In genomic region chr5:73498057-73498992, GRCh38 we compare ENCODE assay signal across 8 cellular contexts. TPM values are rescaled to one million over a fixed set of nuclear protein-coding genes. Genes with fewer than 3 reads are reported as not detected.
DNase-seq lines count a peak whose midpoint lies in the region; ATAC-seq and TF ChIP-seq lines count a peak whose summit lies in the region.

TSS of gene BTF3 (plus strand) at chr5:73498442. CDS start at chr5:73498668, 226 bp downstream.

- TF ChIP-seq EP300 in upper lobe of left lung (IDR thresholded peaks at IDR 0.05) = no peak

- TF ChIP-seq CTCF in GM12865 (IDR thresholded peaks at IDR 0.05; ENCODE audit: insufficient read depth, low read depth, low read length, missing control alignments) = no peak
- no peak for TF ChIP-seq CTCF in heart left ventricle (IDR thresholded peaks at IDR 0.05)
- peak in 1 of 6 experiments; percentile 7 for TF ChIP-seq CTCF in upper lobe of left lung (IDR thresholded peaks at IDR 0.05)

- H3K27ac ChIP-seq in heart left ventricle (peak within 1 kb of the TSS; percentile 83 to 97 (median 90)), upper lobe of left lung (peak within 1 kb of the TSS; percentile 95 to 99 (median 96))

- DNase-seq in GM12865 (ENCODE audit: low read depth) = peak; percentile 97
- DNase-seq in NCI-H1417 treated with DMSO at 0.1 percent for 48 hours (lab: John Stamatoyannopoulos, UW) = peak; percentile 65
- peak; percentile 96 for DNase-seq in SW480 (ENCODE audit: low spot score)
- DNase-seq in adipocyte (ENCODE audit: low read depth) = peak; percentile 99
- DNase-seq in heart left ventricle = peak; percentile 95 to 98 (median 97)
- peak; percentile 96 to 100 (median 99) for DNase-seq in posterior cingulate gyrus
- peak; percentile 95 to 99 for DNase-seq in upper lobe of left lung

- peaks cover 34% of the 10 kb centered on the region for H3K36me3 ChIP-seq in adipocyte (ENCODE audit: control insufficient read depth, insufficient read depth, low read length, severe bottlenecking)
- peaks cover 0 to 35% (median 31%) of the 10 kb centered on the region in 9 donors for H3K36me3 ChIP-seq in heart left ventricle
- H3K36me3 ChIP-seq in upper lobe of left lung = peaks cover 5 to 29% (median 16%) of the 10 kb centered on the region in 4 donors

- H3K9ac ChIP-seq in adipocyte (ENCODE audit: low read length) = peak within 1 kb of the TSS; percentile 97

- TF ChIP-seq POLR2A in heart left ventricle (IDR thresholded peaks at IDR 0.05) (peak in 1 of 2 donors; percentile 63), upper lobe of left lung (IDR thresholded peaks at IDR 0.05) (peak in 3 of 4 donors; percentile 56 to 79 (median 77))

- H3K9me3 ChIP-seq in adipocyte (ENCODE audit: control insufficient read depth, low read length) = no peaks in the 10 kb centered on the region
- no peaks in the 10 kb centered on the region for H3K9me3 ChIP-seq in heart left ventricle
- no peaks in the 10 kb centered on the region for H3K9me3 ChIP-seq in upper lobe of left lung

- peaks cover 30% of the 10 kb centered on the region for H3K4me1 ChIP-seq in adipocyte (ENCODE audit: control insufficient read depth, insufficient read depth, low read length)
- peaks cover 0 to 42% (median 27%) of the 10 kb centered on the region in 12 donors for H3K4me1 ChIP-seq in heart left ventricle
- peaks cover 20 to 34% (median 27%) of the 10 kb centered on the region in 4 donors for H3K4me1 ChIP-seq in upper lobe of left lung

- H3K4me3 ChIP-seq in GM12865 (ENCODE audit: low read depth, low read length) (peak within 1 kb of the TSS; percentile 79), adipocyte (ENCODE audit: low read length) (peak within 1 kb of the TSS; percentile 94), heart left ventricle (peak within 1 kb of the TSS; percentile 63 to 100 (median 91)), upper lobe of left lung (peak within 1 kb of the TSS; percentile 60 to 95 (median 89))

- H3K27me3 ChIP-seq in adipocyte (replicated peaks; ENCODE audit: control insufficient read depth, insufficient read depth, low read length) (no peaks in the 10 kb centered on the region), heart left ventricle (no peaks in the 10 kb centered on the region), upper lobe of left lung (no peaks in the 10 kb centered on the region)

- intact Hi-C loops in heart left ventricle (cut with DNase I) = no loop called here
- intact Hi-C loops in posterior cingulate gyrus (cut with DNase I) = loop anchor here (2.0 kb wide), 1 partner anchor 66 kb away; the partner anchor contains the start of genes ANKRA2 and UTP15

- ATAC-seq in HG02763 (IDR thresholded peaks at IDR 0.05; ENCODE audit: unreplicated experiment) (peak; percentile 98), heart left ventricle (peak; percentile 99 to 100 (median 100)), upper lobe of left lung (ENCODE audit: low FRiP score in 2 of 2) (peak; percentile 97 to 99)

- 0 to 1% (median 1%) methylated on average over 49 to 67 of the region's 67 CpGs for WGBS in heart left ventricle, 4 donors
- 0 to 1% methylated on average over 26 to 61 of the region's 67 CpGs for WGBS in upper lobe of left lung, 2 donors

RNA-seq across cellular contexts. Expression of gene BTF3, which starts in this region (rescaled TPM):
- total RNA-seq in heart left ventricle (100 to 1,000 TPM; 336 to 441 (median 407) TPM), upper lobe of left lung (100 to 1,000 TPM; 152 to 415 (median 344) TPM)
- 100 to 1,000 TPM; 375 to 824 TPM for polyA plus RNA-seq in heart left ventricle

Comparison
In these comparisons a context has a peak if more than half of its experiments do, and no peak if none do; other contexts are left out.
1. Peak in every context shown above with its lines: DNase-seq, ATAC-seq, H3K4me3 ChIP-seq and H3K27ac ChIP-seq.